1 cellular context compared by ENCODE assay signal in genomic region chr13:83753912-83754624, GRCh38.
TF ChIP-seq lines count a peak whose summit lies in the region.

No MANE protein-coding gene starts in this region.

TF ChIP-seq in GM12878, 131 proteins besides CTCF, POLR2A, EP300 and RAD21:
- peak; percentile 79 for TF ChIP-seq MEF2B (IDR thresholded peaks at IDR 0.05; ENCODE audit: partially characterized antibody, poor library complexity, severe bottlenecking)
- no peak for TF ChIP-seq KAT2A (conservative IDR thresholded peaks at IDR 0.05; ENCODE audit: control insufficient read depth, low read depth, low read length)
- no peak for TF ChIP-seq MTA2 (IDR thresholded peaks at IDR 0.05; ENCODE audit: low read depth)
